In the genomic region with DNA sequence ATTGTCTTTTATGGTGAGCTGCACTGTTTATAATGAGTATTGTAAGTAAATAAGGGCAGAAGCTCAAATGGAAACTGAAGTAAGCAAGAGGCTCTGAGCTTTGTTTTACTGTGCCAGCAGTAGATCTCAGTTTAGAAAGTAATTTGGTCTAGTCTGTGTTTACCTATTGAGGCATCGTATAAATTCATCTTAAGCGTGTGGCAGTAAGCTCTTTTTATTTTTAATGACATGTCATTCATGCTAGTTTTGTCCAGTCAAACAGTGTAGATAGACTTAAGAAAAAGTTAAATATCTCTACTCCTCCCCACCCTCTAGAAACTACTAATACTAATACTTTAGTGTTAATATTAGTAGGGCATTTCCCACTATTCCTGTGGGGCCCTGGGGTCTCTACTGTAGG, we compare ENCODE assay signal across 8 cellular contexts. TPM values are rescaled to one million over a fixed set of nuclear protein-coding genes. Genes with fewer than 3 reads are reported as not detected.
DNase-seq lines count a peak whose midpoint lies in the region; ATAC-seq and TF ChIP-seq lines count a peak whose summit lies in the region.

No MANE protein-coding gene starts in this region.

- no peak for TF ChIP-seq CTCF in tibial artery (IDR thresholded peaks at IDR 0.05)

- H3K4me3 Mint-ChIP-seq in activated T-cell treated with anti-CD3 and anti-CD28 coated beads, Interleukin-2, amount 50 U/mL, for 24 hours: peak overlapping the region; percentile 85
- peak overlapping the region; percentile 82 for H3K4me3 Mint-ChIP-seq in activated CD8-positive, alpha-beta T cell treated with anti-CD3 and anti-CD28 coated beads, Interleukin-2, amount 10 ng/mL, durations not matched to agents 7 days and 5 days

- H3K4me1 Mint-ChIP-seq in activated T-cell treated with anti-CD3 and anti-CD28 coated beads, Interleukin-2, amount 50 U/mL, for 24 hours (ENCODE audit: low read depth): peaks cover 58% of the 10 kb centered on the region
- H3K4me1 Mint-ChIP-seq in activated CD8-positive, alpha-beta T cell treated with anti-CD3 and anti-CD28 coated beads, Interleukin-2, amount 10 ng/mL, durations not matched to agents 7 days and 5 days (ENCODE audit: low read depth): peaks cover 48% of the 10 kb centered on the region

- peak overlapping the region; percentile 7 for H3K27ac Mint-ChIP-seq in activated T-cell treated with anti-CD3 and anti-CD28 coated beads, Interleukin-2, amount 50 U/mL, for 24 hours
- H3K27ac Mint-ChIP-seq in activated CD8-positive, alpha-beta T cell treated with anti-CD3 and anti-CD28 coated beads, Interleukin-2, amount 10 ng/mL, durations not matched to agents 7 days and 5 days: no peak overlapping the region

- no peak for DNase-seq in activated T-cell treated with anti-CD3 and anti-CD28 coated beads, Interleukin-2, amount 50 U/mL, for 24 hours
- DNase-seq in activated T-cell treated with anti-CD3 and anti-CD28 coated beads, Interleukin-2, amount 50 U/mL, for 1 hour: no peak
- DNase-seq in activated CD8-positive, alpha-beta T cell treated with anti-CD3 and anti-CD28 coated beads, Interleukin-2, amount 10 ng/mL, durations not matched to agents 7 days and 5 days: no peak
- no peak for DNase-seq in tibial artery
- DNase-seq in SKM-1 treated with dmso at 0.1 percent for 144 hours (lab: John Stamatoyannopoulos, UW; ENCODE audit: unreplicated experiment): no peak

- intact Hi-C loops in tibial artery (cut with DNase I; ENCODE audit: low total_unique reads): loop anchor here (10.0 kb wide), 1 partner anchor 167 kb away; no protein-coding TSS in a partner anchor

- peaks cover 28% of the 10 kb centered on the region for H3K4me1 ChIP-seq in iPS-20b (ENCODE audit: insufficient read depth, low read length)
- peaks cover 0 to 47% (median 20%) of the 10 kb centered on the region in 4 donors for H3K4me1 ChIP-seq in tibial artery

- no peaks in the 10 kb centered on the region for H3K36me3 ChIP-seq in iPS-20b (ENCODE audit: insufficient read depth, low read depth, low read length)
- H3K36me3 ChIP-seq in tibial artery: no peaks in the 10 kb centered on the region

- POLR2A ChIA-PET in activated CD8-positive, alpha-beta T cell treated with anti-CD3 and anti-CD28 coated beads, Interleukin-2, amount 10 ng/mL, durations not matched to agents 7 days and 5 days (lab: Charles Lee): interaction anchor here (0.8 kb wide), 1 partner anchor 511 kb away, joined by 4 read pairs; no protein-coding TSS in a partner anchor

- H3K9me3 Mint-ChIP-seq in activated T-cell treated with anti-CD3 and anti-CD28 coated beads, Interleukin-2, amount 50 U/mL, for 24 hours: no peaks in the 10 kb centered on the region
- no peaks in the 10 kb centered on the region for H3K9me3 Mint-ChIP-seq in activated CD8-positive, alpha-beta T cell treated with anti-CD3 and anti-CD28 coated beads, Interleukin-2, amount 10 ng/mL, durations not matched to agents 7 days and 5 days (ENCODE audit: insufficient read depth)

- CTCF ChIA-PET in activated CD8-positive, alpha-beta T cell treated with anti-CD3 and anti-CD28 coated beads, Interleukin-2, amount 10 ng/mL, durations not matched to agents 7 days and 5 days (lab: Charles Lee): interaction anchor here (0.5 to 1.5 kb wide), 6 partner anchors 10 to 528 kb away, joined by 3 to 5 read pairs (median 4); no protein-coding TSS in a partner anchor

- no peaks in the 10 kb centered on the region for H3K9me3 ChIP-seq in iPS-20b (ENCODE audit: insufficient read depth, low read depth, low read length)
- H3K9me3 ChIP-seq in tibial artery: no peaks in the 10 kb centered on the region

- peaks cover 12% of the 10 kb centered on the region for H3K36me3 Mint-ChIP-seq in activated T-cell treated with anti-CD3 and anti-CD28 coated beads, Interleukin-2, amount 50 U/mL, for 24 hours (ENCODE audit: low read depth)
- H3K36me3 Mint-ChIP-seq in activated CD8-positive, alpha-beta T cell treated with anti-CD3 and anti-CD28 coated beads, Interleukin-2, amount 10 ng/mL, durations not matched to agents 7 days and 5 days (ENCODE audit: low read depth): peaks cover 7% of the 10 kb centered on the region

- no peaks in the 10 kb centered on the region for H3K27me3 Mint-ChIP-seq in activated T-cell treated with anti-CD3 and anti-CD28 coated beads, Interleukin-2, amount 50 U/mL, for 24 hours
- no peaks in the 10 kb centered on the region for H3K27me3 Mint-ChIP-seq in activated CD8-positive, alpha-beta T cell treated with anti-CD3 and anti-CD28 coated beads, Interleukin-2, amount 10 ng/mL, durations not matched to agents 7 days and 5 days (ENCODE audit: low read depth)

- H3K9ac ChIP-seq in iPS-20b (ENCODE audit: low read depth, low read length): peak overlapping the region; percentile 91; the same call in 1 of the 2 replicates

- H3K4me3 ChIP-seq in iPS-20b (ENCODE audit: low read length) (peak overlapping the region; percentile 84), tibial artery (peak overlapping the region; percentile 73 to 91)

- ATAC-seq in activated CD8-positive, alpha-beta T cell treated with anti-CD3 and anti-CD28 coated beads, Interleukin-2, amount 10 ng/mL, durations not matched to agents 7 days and 5 days: no peak
- no peak for ATAC-seq in GM21526 (IDR thresholded peaks at IDR 0.05; ENCODE audit: low FRiP score, unreplicated experiment)
- ATAC-seq in GM18520 (IDR thresholded peaks at IDR 0.05; ENCODE audit: unreplicated experiment): no peak

- H3K27me3 ChIP-seq in iPS-20b (ENCODE audit: insufficient read depth, low read length) (no peaks in the 10 kb centered on the region), tibial artery (no peaks in the 10 kb centered on the region)

- H3K27ac ChIP-seq in iPS-20b (ENCODE audit: low read length) (no peak overlapping the region), tibial artery (peak overlapping the region; percentile 92 to 97)

RNA-seq across cellular contexts. Expression of gene ANO6, which starts 2.0 kb away (rescaled TPM):
- 10 to 100 TPM; 23.3 to 24.5 TPM for total RNA-seq in activated CD8-positive, alpha-beta T cell treated with anti-CD3 and anti-CD28 coated beads, Interleukin-2, amount 10 ng/mL, durations not matched to agents 7 days and 5 days
